In the genomic region with DNA sequence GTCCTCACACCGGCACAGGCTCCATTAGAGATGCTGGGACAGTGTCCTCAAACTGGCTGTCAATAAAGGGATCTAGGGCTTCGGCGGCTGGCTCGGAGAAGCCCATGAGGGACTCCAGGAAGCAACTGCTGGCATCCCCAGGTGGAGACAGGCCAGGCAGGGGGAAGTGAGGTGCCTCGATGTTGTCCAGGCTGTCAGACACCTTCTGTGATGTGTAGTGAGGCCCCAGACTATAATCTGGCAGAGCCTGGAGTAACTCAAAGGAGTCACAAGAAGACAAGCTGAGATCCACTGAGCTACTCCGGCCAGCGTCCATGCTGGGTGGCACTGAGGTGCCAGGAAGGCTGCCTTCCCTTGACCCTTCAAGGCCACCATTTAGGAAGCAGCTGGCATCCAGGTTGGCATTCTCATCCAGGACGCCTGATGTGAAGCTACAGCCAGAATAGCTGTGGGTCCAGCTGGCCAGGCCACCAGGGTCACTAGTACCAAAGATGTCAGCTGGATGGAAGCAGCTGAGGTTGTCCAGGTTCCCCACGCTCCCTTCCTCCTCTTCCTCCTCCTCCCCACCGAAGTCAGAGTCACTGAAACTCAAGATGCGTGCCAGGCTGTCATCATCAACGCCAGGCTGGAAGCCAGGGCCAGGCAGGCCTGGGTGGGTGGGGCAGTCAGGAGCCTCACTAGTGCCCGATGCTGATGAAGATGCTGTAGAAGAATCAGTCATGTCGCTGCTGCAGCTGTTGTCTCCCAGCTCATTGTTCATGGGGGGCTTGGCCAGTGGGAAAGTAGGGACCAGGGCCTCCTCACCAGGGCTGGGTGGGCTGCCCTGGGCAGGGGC, we compare ENCODE assay signal across 15 cellular contexts. TPM values are rescaled to one million over a fixed set of nuclear protein-coding genes. Genes with fewer than 3 reads are reported as not detected.
DNase-seq lines count a peak whose midpoint lies in the region; ATAC-seq and TF ChIP-seq lines count a peak whose summit lies in the region.
"Had no signal": no experiment of that assay in that cellular context is flagged by ENCODE, and none has a peak within 500 bp of the region (broad histone marks: within the 10 kb centered on the region; RNA-seq: fewer than 3 reads in every experiment).

No MANE protein-coding gene starts in this region.

- TF ChIP-seq CTCF in H9 (conservative IDR thresholded peaks at IDR 0.05), result no peak
- no peak for TF ChIP-seq CTCF in endothelial cell (IDR thresholded peaks at IDR 0.05; ENCODE audit: unreplicated experiment)
- TF ChIP-seq CTCF in progenitor cell of endocrine pancreas (IDR thresholded peaks at IDR 0.05; ENCODE audit: unreplicated experiment), result no peak

- H4K91ac ChIP-seq in H9 (ENCODE audit: insufficient read length, low read depth, low read length), result no peak overlapping the region

- no peak overlapping the region for H3K18ac ChIP-seq in H9 (ENCODE audit: insufficient read length, low read depth, low read length)

- no peak overlapping the region for H3T11ph ChIP-seq in H9 (ENCODE audit: low read length)

- no peak overlapping the region for H4K8ac ChIP-seq in H9 (replicated peaks; ENCODE audit: insufficient read length, low read depth, low read length)

- H2BK20ac ChIP-seq in H9 (ENCODE audit: low read depth, low read length, poor library complexity, severe bottlenecking), result no peak overlapping the region

- no peaks in the 10 kb centered on the region for H3K27me3 ChIP-seq in BLaER1 treated with 17β-estradiol and CSF1 and Interleukin-3, amounts not matched to agents 10 nM and 100 nM
- no peaks in the 10 kb centered on the region for H3K27me3 ChIP-seq in H9 (ENCODE audit: insufficient read depth, low read length)
- H3K27me3 ChIP-seq: brain microvascular endothelial cell had no signal

- H2AK5ac ChIP-seq in H9 (ENCODE audit: insufficient read length, low read length), result no peak overlapping the region

- peak overlapping the region in 6 of 11 experiments; percentile 12 to 37 (median 23); a peak in 6 of 22 replicates for H3K9ac ChIP-seq in BLaER1 treated with 17β-estradiol and CSF1 and Interleukin-3, amounts not matched to agents 10 nM and 100 nM
- H3K9ac ChIP-seq in H9 (ENCODE audit: extremely low read depth, insufficient read length, low read length), result no peak overlapping the region

- H3K23ac ChIP-seq in H9 (ENCODE audit: insufficient read length, low read depth, low read length), result no peak overlapping the region

- no peak overlapping the region for H2AFZ ChIP-seq in H9 (ENCODE audit: low read length)

- DNase-seq in H9, result peak; percentile 12
- no peak for DNase-seq in endothelial cell (ENCODE audit: low spot score)
- DNase-seq in progenitor cell of endocrine pancreas (ENCODE audit: low spot score, unreplicated experiment), result no peak
- DNase-seq in activated gamma-delta T cell treated with Interleukin-2 at 50 U/mL for 16 hours, result no peak
- DNase-seq in NAMALWA (ENCODE audit: low spot score), result no peak
- DNase-seq: brain microvascular endothelial cell; GDM1; stimulated activated CD4-positive, alpha-beta T cell treated with anti-CD3 and anti-CD28 coated beads, Interleukin-4, amount 100 ng/mL, for 24 hours had no signal

- H2BK120ac ChIP-seq in H9 (ENCODE audit: low read depth, low read length, poor library complexity, severe bottlenecking), result no peak overlapping the region

- H3K27me3 Mint-ChIP-seq in H9 (ENCODE audit: low read depth), result no peaks in the 10 kb centered on the region
- H3K27me3 Mint-ChIP-seq in endothelial cell (ENCODE audit: unreplicated experiment), result peaks cover 18% of the 10 kb centered on the region
- H3K27me3 Mint-ChIP-seq in progenitor cell of endocrine pancreas, result no peaks in the 10 kb centered on the region

- H3K23me2 ChIP-seq in H9 (ENCODE audit: insufficient read length, low read depth, low read length, poor library complexity, severe bottlenecking), result no peaks in the 10 kb centered on the region

- no peak overlapping the region for H2BK5ac ChIP-seq in H9 (ENCODE audit: insufficient read length, low read length)

- WGBS in H9 (ENCODE audit: extremely low coverage, insufficient read length, low lambda C conversion rate), result no CpG with 5 or more reads among the region's 14 CpGs

- H3K4me3 Mint-ChIP-seq in H9, result 0 out of 5 replicates have a peak overlapping the region, but pooled peaks of 1 of the 2 experiments have one; percentile 46
- no peak overlapping the region for H3K4me3 Mint-ChIP-seq in endothelial cell (ENCODE audit: unreplicated experiment)
- H3K4me3 Mint-ChIP-seq in progenitor cell of endocrine pancreas (ENCODE audit: low read depth), result no peak overlapping the region

- no peaks in the 10 kb centered on the region; the same call in 1 of the 2 replicates for H3K79me2 ChIP-seq in H9 (ENCODE audit: insufficient read depth, low read length)

- no peak overlapping the region for H3K56ac ChIP-seq in H9 (ENCODE audit: insufficient read length, low read depth, low read length)

- H4K20me1 ChIP-seq in BLaER1 treated with 17β-estradiol and CSF1 and Interleukin-3, amounts not matched to agents 10 nM and 100 nM, result peaks cover 48 to 99% (median 72%) of the 10 kb centered on the region in 11 experiments
- H4K20me1 ChIP-seq in H9 (ENCODE audit: control insufficient read depth, insufficient read depth, insufficient read length), result no peaks in the 10 kb centered on the region

- H3K9me3 Mint-ChIP-seq in H9 (no peaks in the 10 kb centered on the region), endothelial cell (ENCODE audit: unreplicated experiment) (no peaks in the 10 kb centered on the region), progenitor cell of endocrine pancreas (ENCODE audit: low read depth) (no peaks in the 10 kb centered on the region)

- H2BK12ac ChIP-seq in H9 (ENCODE audit: insufficient read length, low read depth, low read length), result no peak overlapping the region

- H3K36me3 Mint-ChIP-seq in H9 (ENCODE audit: insufficient read depth in 1 of 3, low read depth in 3 of 3), result peaks cover 14 to 56% (median 44%) of the 10 kb centered on the region in 3 experiments; a peak in 6 of 7 replicates
- H3K36me3 Mint-ChIP-seq in endothelial cell (ENCODE audit: low read depth, unreplicated experiment), result peaks cover 42% of the 10 kb centered on the region
- H3K36me3 Mint-ChIP-seq in progenitor cell of endocrine pancreas (ENCODE audit: insufficient read depth), result peaks cover 6% of the 10 kb centered on the region

- no peak overlapping the region for H4K5ac ChIP-seq in H9 (ENCODE audit: insufficient read length, low read depth, low read length)

- ATAC-seq in HG03460 (IDR thresholded peaks at IDR 0.05; ENCODE audit: unreplicated experiment) (no peak), GM21360 (IDR thresholded peaks at IDR 0.05; ENCODE audit: unreplicated experiment) (no peak)

- H2BK15ac ChIP-seq in H9 (ENCODE audit: low read depth, low read length), result no peak overlapping the region

- H3K36me3 ChIP-seq in BLaER1 treated with 17β-estradiol and CSF1 and Interleukin-3, amounts not matched to agents 10 nM and 100 nM, result peaks cover 54 to 77% (median 69%) of the 10 kb centered on the region in 11 experiments

- H3K4me1 Mint-ChIP-seq in H9 (peaks cover 19 to 24% of the 10 kb centered on the region in 2 experiments), endothelial cell (ENCODE audit: unreplicated experiment) (peaks cover 58% of the 10 kb centered on the region), progenitor cell of endocrine pancreas (ENCODE audit: low read depth) (peaks cover 32% of the 10 kb centered on the region)

- H3K9me3 ChIP-seq in BLaER1 treated with 17β-estradiol and CSF1 and Interleukin-3, amounts not matched to agents 10 nM and 100 nM (replicated peaks in 1 of 11), result no peaks in the 10 kb centered on the region
- no peaks in the 10 kb centered on the region for H3K9me3 ChIP-seq in H9 (ENCODE audit: control insufficient read depth, low read depth, low read length)
- H3K9me3 ChIP-seq: HAP-1 had no signal

- H3K27ac ChIP-seq in BLaER1 treated with 17β-estradiol and CSF1 and Interleukin-3, amounts not matched to agents 10 nM and 100 nM, result peak overlapping the region in 1 of 11 experiments; percentile 49; a peak in 1 of 22 replicates
- no peak overlapping the region for H3K27ac ChIP-seq in H9 (ENCODE audit: insufficient read length, low read depth, low read length)
- H3K27ac ChIP-seq: brain microvascular endothelial cell, SK-N-MC had no signal

- H3K4me3 ChIP-seq in BLaER1 treated with 17β-estradiol and CSF1 and Interleukin-3, amounts not matched to agents 10 nM and 100 nM, result no peak overlapping the region
- H3K4me3 ChIP-seq: HAP-1, SK-N-MC had no signal

- no peaks in the 10 kb centered on the region for H3K79me1 ChIP-seq in H9 (ENCODE audit: insufficient read depth, low read depth, low read length, poor library complexity, severe bottlenecking)

- peak overlapping the region; percentile 60 to 100 (median 79) for H3K4me2 ChIP-seq in BLaER1 treated with 17β-estradiol and CSF1 and Interleukin-3, amounts not matched to agents 10 nM and 100 nM
- H3K4me2 ChIP-seq in H9 (ENCODE audit: insufficient read depth, insufficient read length, low read length), result no peak overlapping the region

- no peak overlapping the region for H3K4ac ChIP-seq in H9 (ENCODE audit: low read depth, low read length)

- H3K14ac ChIP-seq in H9 (ENCODE audit: insufficient read depth, low read length), result no peak overlapping the region

- H3K27ac Mint-ChIP-seq in H9 (no peak overlapping the region; a peak in 1 of 7 replicates), endothelial cell (ENCODE audit: unreplicated experiment) (peak overlapping the region; percentile 58), progenitor cell of endocrine pancreas (peak overlapping the region; percentile 67)

- H3K4me1 ChIP-seq in BLaER1 treated with 17β-estradiol and CSF1 and Interleukin-3, amounts not matched to agents 10 nM and 100 nM, result peaks cover 78 to 100% (median 93%) of the 10 kb centered on the region in 10 experiments
- H3K4me1 ChIP-seq in H9 (ENCODE audit: insufficient read depth, low read length), result peaks cover 15% of the 10 kb centered on the region; the same call in 1 of the 2 replicates
- H3K4me1 ChIP-seq: HAP-1 had no signal

RNA-seq across cellular contexts. Expression of gene CSRNP1, which starts 10.1 kb away (rescaled TPM):
- total RNA-seq in H9 (2021), result 8.2 and 8.5 TPM in 2 replicates
- total RNA-seq in endothelial cell (ENCODE audit: unreplicated experiment), result 20.8 TPM
- total RNA-seq in progenitor cell of endocrine pancreas, result 6.6 and 6.7 TPM in 2 replicates

RNA-seq across cellular contexts. Expression of gene TTC21A, which starts 35.8 kb away (rescaled TPM):
- total RNA-seq in H9 (2021) (1.7 and 2.3 TPM in 2 replicates), endothelial cell (ENCODE audit: unreplicated experiment) (41.7 TPM), progenitor cell of endocrine pancreas (16.1 and 17.2 TPM in 2 replicates)

RNA-seq across cellular contexts. Expression of gene GORASP1, which starts 35.8 kb away (rescaled TPM):
- 36.1 and 37.4 TPM in 2 replicates for total RNA-seq in H9 (2021)
- 130 TPM for total RNA-seq in endothelial cell (ENCODE audit: unreplicated experiment)
- 64.3 and 72.8 TPM in 2 replicates for total RNA-seq in progenitor cell of endocrine pancreas

RNA-seq across cellular contexts. Expression of gene XIRP1, which starts 49.1 kb away (rescaled TPM):
- total RNA-seq in H9 (2021) (not detected in 2 replicates), endothelial cell (ENCODE audit: unreplicated experiment) (0.21 TPM), progenitor cell of endocrine pancreas (0.16 TPM in 1 of 2 replicates, not detected in the other)
- total RNA-seq: endothelial cell of umbilical vein, lower leg skin had no signal

Comparison
In these comparisons a context has a peak if more than half of its experiments do, and no peak if none do; other contexts are left out.
1. H3K27ac Mint-ChIP-seq: peak in endothelial cell (single experiment) and progenitor cell of endocrine pancreas (single experiment); none in H9 (0 of 3).